ENCODE assay signal across 27 cellular contexts in genomic region chr16:85629326-85629725, GRCh38. TPM values are rescaled to one million over a fixed set of nuclear protein-coding genes. Genes with fewer than 3 reads are reported as not detected.
DNase-seq lines count a peak whose midpoint lies in the region; ATAC-seq, FAIRE-seq and TF ChIP-seq lines count a peak whose summit lies in the region.
"Had no signal": no experiment of that assay in that cellular context is flagged by ENCODE, and none has a peak within 500 bp of the region (broad histone marks: within the 10 kb centered on the region; RNA-seq: fewer than 3 reads in every experiment).

No MANE protein-coding gene starts in this region.

- TF ChIP-seq POLR2A in H1 (IDR thresholded peaks at IDR 0.05; ENCODE audit: control extremely low read depth in 1 of 2, low read depth in 2 of 2, low read length in 2 of 2): no peak

- no peaks in the 10 kb centered on the region for H3K27me3 Mint-ChIP-seq in activated T-helper 17 cell treated with anti-CD3 and anti-CD28 coated beads, Interleukin-2, amount 50 U/mL, for 72 hours
- H3K27me3 Mint-ChIP-seq: activated CD8-positive, alpha-beta memory T cell treated with anti-CD3 and anti-CD28 coated beads, Interleukin-2, amount 10 ng/mL, durations not matched to agents 7 days and 5 days; naive thymus-derived CD4-positive, alpha-beta T cell; stimulated activated naive CD8-positive, alpha-beta T cell treated with anti-CD3 and anti-CD28 coated beads, Interleukin-15, amount 100 ng/mL, for 72 hours; T-helper 17 cell had no signal

- FAIRE-seq in H1 (lab: Jason Lieb, UNC): no peak
- FAIRE-seq: GM12891, kidney had no signal

- no peaks in the 10 kb centered on the region for H3K36me3 Mint-ChIP-seq in activated T-helper 17 cell treated with anti-CD3 and anti-CD28 coated beads, Interleukin-2, amount 50 U/mL, for 72 hours (ENCODE audit: low read depth)

- no peak overlapping the region for H3K23ac ChIP-seq in H1 (ENCODE audit: insufficient read length)

- H3K27ac ChIP-seq in H1 (ENCODE audit: low read depth, low read length) (no peak overlapping the region), skeletal muscle tissue (ENCODE audit: low read depth, low read length) (peak overlapping the region; percentile 94)
- H3K27ac ChIP-seq: thoracic aorta, vagina had no signal

- H4K20me1 ChIP-seq in H1 (replicated peaks in 1 of 2; ENCODE audit: control insufficient read depth in 1 of 2, insufficient read depth in 2 of 2, low read length in 2 of 2): peaks cover 59 to 65% of the 10 kb centered on the region in 2 experiments

- H3K23me2 ChIP-seq in H1 (ENCODE audit: low read depth, low read length): no peaks in the 10 kb centered on the region

- no peak for TF ChIP-seq CTCF in H1 (IDR thresholded peaks at IDR 0.05; ENCODE audit: control extremely low read depth in 1 of 3, insufficient read depth in 1 of 3, low read depth in 1 of 3, low read length in 3 of 3)

- ATAC-seq in activated T-helper 17 cell treated with anti-CD3 and anti-CD28 coated beads, Interleukin-2, amount 50 U/mL, for 72 hours (replicated peaks): no peak
- ATAC-seq in left ventricle myocardium superior: peak; percentile 72
- ATAC-seq: activated CD8-positive, alpha-beta memory T cell treated with anti-CD3 and anti-CD28 coated beads, Interleukin-2, amount 10 ng/mL, durations not matched to agents 7 days and 5 days; activated T-cell treated with anti-CD3 and anti-CD28 coated beads, Interleukin-2, amount 50 U/mL, for 4 hours; naive thymus-derived CD4-positive, alpha-beta T cell; stimulated activated naive CD8-positive, alpha-beta T cell treated with anti-CD3 and anti-CD28 coated beads, Interleukin-15, amount 100 ng/mL, for 72 hours; T-helper 17 cell had no signal

- H4K5ac ChIP-seq in H1 (ENCODE audit: insufficient read length, low read depth, low read length): no peak overlapping the region

- H3K4me1 ChIP-seq in H1 (replicated peaks in 1 of 4; ENCODE audit: control insufficient read depth in 3 of 4, insufficient read depth in 4 of 4, low read length in 3 of 4) (peaks cover 0 to 21% (median 12%) of the 10 kb centered on the region in 4 experiments; a peak in 6 of 7 replicates), skeletal muscle tissue (ENCODE audit: control insufficient read depth in 3 of 3, insufficient read depth in 3 of 3, low read length in 3 of 3) (peaks cover 25 to 68% (median 49%) of the 10 kb centered on the region in 3 donors)

- no peak for TF ChIP-seq EP300 in H1 (IDR thresholded peaks at IDR 0.05; ENCODE audit: borderline replicate concordance in 1 of 2, low read depth in 2 of 2, low read length in 2 of 2)

- no peak overlapping the region for H3K9ac ChIP-seq in H1 (replicated peaks in 1 of 4; ENCODE audit: extremely low read depth in 1 of 4, low read depth in 3 of 4, low read length in 3 of 4)
- no peak overlapping the region for H3K9ac ChIP-seq in skeletal muscle tissue (ENCODE audit: low read depth in 1 of 3, low read length in 3 of 3)

- H3K4ac ChIP-seq in H1 (replicated peaks; ENCODE audit: insufficient read length, low read depth, low read length): no peak overlapping the region

- WGBS in H1 (ENCODE audit: extremely low coverage in 1 of 2, insufficient coverage in 1 of 2, insufficient read length in 1 of 2, insufficient replicate concordance in 2 of 2, low coverage in 1 of 2, low lambda C conversion rate in 2 of 2, missing lambda C conversion rate in 1 of 2), 2 experiments: 96% methylated on average over 10 of the region's 10 CpGs; no CpG with 5 or more reads in 1 of the 2 experiments

- peak overlapping the region; percentile 1 for H4K91ac ChIP-seq in H1 (replicated peaks; ENCODE audit: insufficient read length, low read length)

- no peak overlapping the region for H2BK15ac ChIP-seq in H1 (ENCODE audit: low read length)

- H3K4me3 ChIP-seq in H1 (ENCODE audit: extremely low read depth in 1 of 4, insufficient read depth in 2 of 4, low read depth in 3 of 4, low read length in 4 of 4): no peak overlapping the region
- peak overlapping the region in 1 of 3 donors; percentile 13 for H3K4me3 ChIP-seq in skeletal muscle tissue (ENCODE audit: low read length in 3 of 3)
- H3K4me3 ChIP-seq: smooth muscle cell, thoracic aorta, vagina had no signal

- no peak overlapping the region for H3K4me2 ChIP-seq in H1 (ENCODE audit: insufficient read depth in 1 of 2, low read depth in 2 of 2, low read length in 2 of 2)
- H3K4me2 ChIP-seq: smooth muscle cell had no signal

- H3K4me3 Mint-ChIP-seq in activated T-helper 17 cell treated with anti-CD3 and anti-CD28 coated beads, Interleukin-2, amount 50 U/mL, for 72 hours: no peak overlapping the region
- H3K4me3 Mint-ChIP-seq: activated CD8-positive, alpha-beta memory T cell treated with anti-CD3 and anti-CD28 coated beads, Interleukin-2, amount 10 ng/mL, durations not matched to agents 7 days and 5 days; activated T-cell treated with anti-CD3 and anti-CD28 coated beads, Interleukin-2, amount 50 U/mL, for 4 hours; naive thymus-derived CD4-positive, alpha-beta T cell; stimulated activated naive CD8-positive, alpha-beta T cell treated with anti-CD3 and anti-CD28 coated beads, Interleukin-15, amount 100 ng/mL, for 72 hours; T-helper 17 cell had no signal

- H2AK5ac ChIP-seq in H1 (ENCODE audit: low read depth, low read length): no peak overlapping the region

- no peak overlapping the region for H3K56ac ChIP-seq in H1 (replicated peaks; ENCODE audit: insufficient read length, low read depth, low read length)

- H3K27ac Mint-ChIP-seq in activated T-helper 17 cell treated with anti-CD3 and anti-CD28 coated beads, Interleukin-2, amount 50 U/mL, for 72 hours: peak overlapping the region; percentile 47
- H3K27ac Mint-ChIP-seq: activated CD8-positive, alpha-beta memory T cell treated with anti-CD3 and anti-CD28 coated beads, Interleukin-2, amount 10 ng/mL, durations not matched to agents 7 days and 5 days; stimulated activated naive CD8-positive, alpha-beta T cell treated with anti-CD3 and anti-CD28 coated beads, Interleukin-15, amount 100 ng/mL, for 72 hours; T-helper 17 cell had no signal

- H3K4me1 Mint-ChIP-seq in activated T-helper 17 cell treated with anti-CD3 and anti-CD28 coated beads, Interleukin-2, amount 50 U/mL, for 72 hours: peaks cover 4% of the 10 kb centered on the region

- CTCF ChIA-PET in H1 (lab: Charles Lee; ENCODE audit: partially characterized antibody): interaction anchor here (1.1 to 7.2 kb wide), 6 partner anchors 8 to 137 kb away, joined by 3 to 93 read pairs (median 14); no protein-coding TSS in a partner anchor

- H3K36me3 ChIP-seq in H1 (ENCODE audit: control insufficient read depth in 2 of 4, insufficient read depth in 4 of 4, low read length in 3 of 4): peaks cover 0 to 9% (median 2%) of the 10 kb centered on the region in 4 experiments; a peak in 4 of 8 replicates
- peaks cover 0 to 4% (median 3%) of the 10 kb centered on the region in 3 donors for H3K36me3 ChIP-seq in skeletal muscle tissue (ENCODE audit: control insufficient read depth in 3 of 3, insufficient read depth in 3 of 3, low read length in 3 of 3)
- H3K36me3 ChIP-seq: thoracic aorta had no signal

- H3K27me3 ChIP-seq in H1 (replicated peaks in 1 of 4; ENCODE audit: control insufficient read depth in 3 of 4, extremely low read depth in 1 of 4, insufficient read depth in 3 of 4, low read length in 3 of 4) (no peaks in the 10 kb centered on the region; a peak in 1 of 7 replicates), skeletal muscle tissue (ENCODE audit: control insufficient read depth in 3 of 3, insufficient read depth in 3 of 3, low read length in 3 of 3) (no peaks in the 10 kb centered on the region)
- H3K27me3 ChIP-seq: BE2C, vagina had no signal

- POLR2A ChIA-PET in H1 (lab: Charles Lee; ENCODE audit: partially characterized antibody): interaction anchor here (1.3 kb wide), 1 partner anchor 13 kb away, joined by 3 read pairs; no protein-coding TSS in a partner anchor

- H4K8ac ChIP-seq in H1 (ENCODE audit: extremely low read depth, insufficient read depth, low read length): no peak overlapping the region; the same call in 1 of the 2 replicates

- H2AFZ ChIP-seq in H1 (ENCODE audit: low read length): no peak overlapping the region

- no peak overlapping the region for H2BK20ac ChIP-seq in H1 (ENCODE audit: low read length)

- no peak overlapping the region for H2BK120ac ChIP-seq in H1 (replicated peaks; ENCODE audit: low read depth, low read length)

- H3K14ac ChIP-seq in H1 (ENCODE audit: insufficient read length): no peak overlapping the region

- H3K9me3 ChIP-seq in H1 (ENCODE audit: insufficient read depth in 2 of 2, low read depth in 1 of 2, low read length in 1 of 2): peaks cover 9 to 10% of the 10 kb centered on the region in 2 experiments; a peak in 3 of 4 replicates
- H3K9me3 ChIP-seq in skeletal muscle tissue (ENCODE audit: control insufficient read depth in 3 of 3, low read length in 3 of 3): peaks cover 0 to 4% (median 3%) of the 10 kb centered on the region in 3 donors
- H3K9me3 ChIP-seq: thoracic aorta, vagina had no signal

- peak overlapping the region; percentile 21; the same call in 1 of the 2 replicates for H2BK5ac ChIP-seq in H1 (ENCODE audit: low read depth, low read length)

- peaks cover 30 to 96% of the 10 kb centered on the region in 2 experiments for H3K79me2 ChIP-seq in H1 (ENCODE audit: control insufficient read depth in 1 of 2, insufficient read depth in 2 of 2, low read length in 2 of 2)

- intact Hi-C loops in left ventricle myocardium superior (cut with micrococcal nuclease): no loop called here

- H2BK12ac ChIP-seq in H1 (ENCODE audit: low read depth, low read length): no peak overlapping the region

- TF ChIP-seq RAD21 in H1 (IDR thresholded peaks at IDR 0.05 in 1 of 2, conservative IDR thresholded peaks at IDR 0.05 in 1 of 2; ENCODE audit: low read depth in 2 of 2, low read length in 2 of 2): no peak

- H3K18ac ChIP-seq in H1 (ENCODE audit: extremely low read depth, low read length): no peak overlapping the region

- peaks cover 39% of the 10 kb centered on the region for H3K79me1 ChIP-seq in H1 (ENCODE audit: low read depth, low read length)

- DNase-seq in H1 (ENCODE audit: low read depth in 1 of 2, low spot score in 2 of 2) (no peak), left ventricle myocardium superior (peak; percentile 74), NCI-H526 treated with DMSO at 0.1 percent for 48 hours (lab: John Stamatoyannopoulos, UW) (no peak), HCEC 1CT (no peak)
- no peak for DNase-seq in effector CD4-positive, alpha-beta T cell
- DNase-seq: activated CD4-positive, alpha-beta T cell treated with anti-CD3 and anti-CD28 coated beads, Interleukin-2, amount 50 U/mL, for 4 hours; activated CD8-positive, alpha-beta memory T cell treated with anti-CD3 and anti-CD28 coated beads, Interleukin-2, amount 10 ng/mL, durations not matched to agents 7 days and 5 days; activated T-cell treated with anti-CD3 and anti-CD28 coated beads, Interleukin-2, amount 50 U/mL, for 4 hours; BE2C; effector CD8-positive, alpha-beta T cell; H9; kidney; MV-4-11; naive thymus-derived CD4-positive, alpha-beta T cell; NCI-H1436; NCI-H226; retina; SHP77; stimulated activated CD4-positive, alpha-beta T cell treated with anti-CD3 and anti-CD28 coated beads, Interleukin-1b, Interleukin-23, amount 100 ng/mL, for 48 hours; stimulated activated naive CD8-positive, alpha-beta T cell treated with anti-CD3 and anti-CD28 coated beads, Interleukin-15, amount 100 ng/mL, for 72 hours; T-helper 17 cell had no signal

- no peaks in the 10 kb centered on the region for H3K9me3 Mint-ChIP-seq in activated T-helper 17 cell treated with anti-CD3 and anti-CD28 coated beads, Interleukin-2, amount 50 U/mL, for 72 hours

RNA-seq across cellular contexts. Expression of gene GSE1, which starts 16.2 kb away (rescaled TPM):
- 10 to 100 TPM; 12.1 to 17.4 TPM for total RNA-seq in activated T-helper 17 cell treated with anti-CD3 and anti-CD28 coated beads, Interleukin-2, amount 50 U/mL, for 72 hours
- 65.6 and 66.2 TPM in 2 replicates for total RNA-seq in H1 (2021; fragmentation: NEBNext Ultra II Directional; extraction: Animal tissue kit (Norgen Biotek cat#: 25700))
- polyA plus RNA-seq in H1 (2011; rRNA removed): 26.0 and 40.0 TPM in 2 replicates
- 26.5 TPM for polyA plus RNA-seq in H1 (2011; cell fraction: cytosol; rRNA removed)
- polyA plus RNA-seq in H1 (2011; cell fraction: nucleus; rRNA removed): 123 TPM
- polyA plus RNA-seq in H1 (2012, experiment 1 of 2): 42.4 to 51.0 TPM (median 44.8 TPM) in 4 replicates
- polyA plus RNA-seq in H1 (2012, experiment 2 of 2): 18.4 TPM
- 30.0 TPM for polyA plus RNA-seq in H1 (2013, experiment 1 of 2)
- polyA plus RNA-seq in H1 (2013, experiment 2 of 2): 30.1 TPM
- 35.8 and 37.6 TPM in 2 replicates for polyA minus RNA-seq in H1 (2011; rRNA and poly(A)+ RNA removed)
- polyA minus RNA-seq in H1 (2011; cell fraction: cytosol; rRNA and poly(A)+ RNA removed): 76.6 TPM
- 93.7 TPM for polyA minus RNA-seq in H1 (2011; cell fraction: nucleus; rRNA and poly(A)+ RNA removed)
- total RNA-seq in left ventricle myocardium superior (40.4 TPM), skeletal muscle tissue (27.7 TPM)

RNA-seq across cellular contexts. Expression of gene GINS2, which starts 59.4 kb away (rescaled TPM):
- total RNA-seq in activated T-helper 17 cell treated with anti-CD3 and anti-CD28 coated beads, Interleukin-2, amount 50 U/mL, for 72 hours: 10 to 100 TPM; 39.1 to 64.2 TPM
- 51.4 and 59.1 TPM in 2 replicates for total RNA-seq in H1 (2021; fragmentation: NEBNext Ultra II Directional; extraction: Animal tissue kit (Norgen Biotek cat#: 25700))
- polyA plus RNA-seq in H1 (2011; rRNA removed): 22.5 and 29.4 TPM in 2 replicates
- polyA plus RNA-seq in H1 (2011; cell fraction: cytosol; rRNA removed): 31.5 TPM
- 18.3 TPM for polyA plus RNA-seq in H1 (2011; cell fraction: nucleus; rRNA removed)
- 34.6 to 46.9 TPM (median 38.3 TPM) in 4 replicates for polyA plus RNA-seq in H1 (2012, experiment 1 of 2)
- polyA plus RNA-seq in H1 (2012, experiment 2 of 2): 17.0 TPM
- 28.2 TPM for polyA plus RNA-seq in H1 (2013, experiment 1 of 2)
- 28.2 TPM for polyA plus RNA-seq in H1 (2013, experiment 2 of 2)
- 24.8 and 29.1 TPM in 2 replicates for polyA minus RNA-seq in H1 (2011; rRNA and poly(A)+ RNA removed)
- 14.1 TPM for polyA minus RNA-seq in H1 (2011; cell fraction: cytosol; rRNA and poly(A)+ RNA removed)
- 18.6 TPM for polyA minus RNA-seq in H1 (2011; cell fraction: nucleus; rRNA and poly(A)+ RNA removed)
- total RNA-seq in left ventricle myocardium superior: 0.42 TPM
- 4.7 TPM for total RNA-seq in skeletal muscle tissue
